ENCODE assay signal across 20 cellular contexts in the genomic region with DNA sequence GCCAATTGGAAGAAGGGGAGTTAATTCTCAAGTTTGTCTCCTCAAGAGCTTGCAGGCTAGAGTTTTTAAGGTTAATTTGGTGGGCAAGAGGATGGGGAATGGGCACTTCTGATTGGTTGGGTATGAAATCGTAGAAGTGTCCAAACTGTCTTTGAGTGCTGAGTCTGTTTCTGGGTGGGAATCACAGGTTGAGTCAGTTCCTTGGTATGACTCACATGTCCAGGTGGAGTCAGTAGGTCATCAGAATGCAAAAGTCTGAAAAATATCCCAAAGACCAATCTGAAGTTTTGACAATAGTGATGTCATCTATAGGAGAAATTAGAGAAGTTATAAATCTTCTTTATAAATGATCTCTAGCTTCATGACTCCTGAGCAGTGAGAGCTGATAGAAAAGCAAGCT.
DNase-seq lines count a peak whose midpoint lies in the region; ATAC-seq, FAIRE-seq and TF ChIP-seq lines count a peak whose summit lies in the region.
"Had no signal": no experiment of that assay in that cellular context is flagged by ENCODE, and none has a peak within 500 bp of the region (broad histone marks: within the 10 kb centered on the region; RNA-seq: fewer than 3 reads in every experiment).

No MANE protein-coding gene starts in this region.

- H3K4me1 ChIP-seq in HepG2 (ENCODE audit: insufficient read depth, low read length) (no peaks in the 10 kb centered on the region), right lobe of liver (no peaks in the 10 kb centered on the region), PC-3 (ENCODE audit: insufficient read depth, low read length) (0 out of 2 replicates have a peak, but pooled peaks cover 6% of the 10 kb centered on the region), endothelial cell of umbilical vein (ENCODE audit: control insufficient read depth, extremely low read depth, insufficient read depth, low read length) (no peaks in the 10 kb centered on the region), hepatocyte (ENCODE audit: insufficient read depth) (no peaks in the 10 kb centered on the region)
- H3K4me1 ChIP-seq: BLaER1 treated with 17β-estradiol and CSF1 and Interleukin-3, amounts not matched to agents 10 nM and 100 nM had no signal

- H3F3A ChIP-seq in PC-3 (ENCODE audit: low read length, unreplicated experiment): no peaks in the 10 kb centered on the region

- CTCF ChIA-PET in HepG2 (lab: Yijun Ruan, JAX; ENCODE audit: low intra/inter-chr PET ratio, low total read pairs) (no interaction called here), PC-3 (lab: Charles Lee) (no interaction called here), endothelial cell of umbilical vein (lab: Charles Lee) (no interaction called here)

- H3K9me2 ChIP-seq in PC-3 (replicated peaks; ENCODE audit: low read length) (no peaks in the 10 kb centered on the region; the same call in 1 of the 2 replicates), hepatocyte (replicated peaks; ENCODE audit: insufficient read depth) (no peaks in the 10 kb centered on the region)

- H3K9me3 ChIP-seq in HepG2 (ENCODE audit: low read length) (no peaks in the 10 kb centered on the region; the same call in 1 of the 2 replicates), right lobe of liver (no peaks in the 10 kb centered on the region), PC-3 (ENCODE audit: low read length) (no peaks in the 10 kb centered on the region), endothelial cell of umbilical vein (replicated peaks; ENCODE audit: control insufficient read depth, insufficient read depth, low read length) (no peaks in the 10 kb centered on the region), hepatocyte (ENCODE audit: low read depth) (no peaks in the 10 kb centered on the region)
- H3K9me3 ChIP-seq: BLaER1 treated with 17β-estradiol and CSF1 and Interleukin-3, amounts not matched to agents 10 nM and 100 nM had no signal

- BruUV-seq in HepG2 (replicated peaks; lab: Mats Ljungman, UMichigan) (no TSS peak), PC-3 (replicated peaks; lab: Mats Ljungman, UMichigan) (no TSS peak), endothelial cell of umbilical vein (replicated peaks; lab: Mats Ljungman, UMichigan) (no TSS peak)

- DNase-seq in HepG2 (ENCODE audit: low spot score): no peak
- DNase-seq in right lobe of liver: no peak
- DNase-seq in PC-3: peak; percentile 40
- no peak for DNase-seq in endothelial cell of umbilical vein (ENCODE audit: low read depth, low spot score)
- no peak for DNase-seq in hepatocyte (ENCODE audit: low spot score)
- no peak for DNase-seq in inferior parietal cortex (ENCODE audit: extremely low spot score)
- DNase-seq in SW 1271 (lab: John Stamatoyannopoulos, UW): no peak
- DNase-seq in anterior cingulate cortex (lab: John Stamatoyannopoulos, UW): no peak
- DNase-seq: 8988T; ACHN; CD4-positive, alpha-beta T cell; DMS153; DMS79 treated with DMSO at 0.1 percent for 48 hours; EL; GOT3; H9 had no signal

- intact Hi-C loops in HepG2 (cut with micrococcal nuclease; ENCODE audit: unreplicated experiment) (no loop called here), right lobe of liver (cut with DNase I) (no loop called here), PC-3 (cut with micrococcal nuclease) (no loop called here), endothelial cell of umbilical vein (cut with micrococcal nuclease) (no loop called here)

- TF ChIP-seq POLR2A in HepG2 (IDR thresholded peaks at IDR 0.05; ENCODE audit: insufficient read depth in 1 of 2, low read depth in 2 of 2, low read length in 2 of 2): no peak
- no peak for TF ChIP-seq POLR2A in right lobe of liver (IDR thresholded peaks at IDR 0.05)
- no peak for TF ChIP-seq POLR2A in endothelial cell of umbilical vein (IDR thresholded peaks at IDR 0.05; ENCODE audit: low read depth, low read length)

- no peak for TF ChIP-seq CTCF in HepG2 (CRISPR knock-in tag; IDR thresholded peaks at IDR 0.05)
- TF ChIP-seq CTCF in right lobe of liver (IDR thresholded peaks at IDR 0.05): no peak
- no peak for TF ChIP-seq CTCF in PC-3 (conservative IDR thresholded peaks at IDR 0.05; ENCODE audit: low read depth, low read length)
- TF ChIP-seq CTCF in endothelial cell of umbilical vein (IDR thresholded peaks at IDR 0.05; ENCODE audit: extremely low read depth in 1 of 2, insufficient read depth in 1 of 2, low read depth in 1 of 2, low read length in 2 of 2): no peak
- no peak for TF ChIP-seq CTCF in hepatocyte (IDR thresholded peaks at IDR 0.05; ENCODE audit: poor library complexity)

- ATAC-seq in HepG2: no peak
- ATAC-seq in right lobe of liver: no peak
- ATAC-seq in PC-3: peak; percentile 72

- H3K27me3 ChIP-seq in HepG2 (ENCODE audit: control insufficient read depth in 1 of 2, insufficient read depth in 2 of 2, low read length in 2 of 2) (no peaks in the 10 kb centered on the region), right lobe of liver (no peaks in the 10 kb centered on the region), PC-3 (ENCODE audit: low read length) (no peaks in the 10 kb centered on the region), endothelial cell of umbilical vein (ENCODE audit: control insufficient read depth in 2 of 2, insufficient read depth in 2 of 2, low read length in 2 of 2) (no peaks in the 10 kb centered on the region), hepatocyte (no peaks in the 10 kb centered on the region)
- H3K27me3 ChIP-seq: BLaER1 treated with 17β-estradiol and CSF1 and Interleukin-3, amounts not matched to agents 10 nM and 100 nM had no signal

- POLR2A ChIA-PET in HepG2 (lab: Yijun Ruan, JAX) (no interaction called here), PC-3 (lab: Charles Lee; ENCODE audit: unreplicated experiment) (no interaction called here), endothelial cell of umbilical vein (lab: Charles Lee) (no interaction called here)

- in situ Hi-C loops in HepG2 (cut with HindIII; ENCODE audit: extremely low pct_ligation_motif_present, low pct_unique_long_range_greater_than_20kb): no loop called here

- dilution Hi-C loops in endothelial cell of umbilical vein (cut with MboI; ENCODE audit: extremely low pct_ligation_motif_present, low sequenced_read_pairs): no loop called here

- WGBS in HepG2 (ENCODE audit: low lambda C conversion rate): 5% methylated on average over 1 of the region's 1 CpG
- WGBS in right lobe of liver (ENCODE audit: insufficient coverage, low coverage, low lambda C conversion rate, missing lambda C conversion rate): 50% methylated on average over 1 of the region's 1 CpG
- 100% methylated on average over 1 of the region's 1 CpG for WGBS in hepatocyte (ENCODE audit: low lambda C conversion rate, missing lambda C conversion rate)

- H4K20me1 ChIP-seq in HepG2 (ENCODE audit: insufficient read depth, low read length) (no peaks in the 10 kb centered on the region), PC-3 (ENCODE audit: low read length) (no peaks in the 10 kb centered on the region), endothelial cell of umbilical vein (replicated peaks; ENCODE audit: control insufficient read depth, extremely low read depth, insufficient read depth, low read length) (no peaks in the 10 kb centered on the region), hepatocyte (ENCODE audit: insufficient read depth, poor library complexity, severe bottlenecking) (no peaks in the 10 kb centered on the region)
- H4K20me1 ChIP-seq: BLaER1 treated with 17β-estradiol and CSF1 and Interleukin-3, amounts not matched to agents 10 nM and 100 nM had no signal

- H2AFZ ChIP-seq in HepG2 (ENCODE audit: low read length) (no peak overlapping the region), PC-3 (ENCODE audit: low read length) (no peak overlapping the region), endothelial cell of umbilical vein (ENCODE audit: low read depth, low read length) (no peak overlapping the region), hepatocyte (no peak overlapping the region)

- no peak for TF ChIP-seq EP300 in HepG2 (IDR thresholded peaks at IDR 0.05; ENCODE audit: low read depth in 2 of 2, low read length in 2 of 2)
- no peak for TF ChIP-seq EP300 in HepG2 (CRISPR knock-in tag; IDR thresholded peaks at IDR 0.05; ENCODE audit: borderline replicate concordance)

- no peaks in the 10 kb centered on the region for H3K9me1 ChIP-seq in endothelial cell of umbilical vein (replicated peaks; ENCODE audit: control insufficient read depth, extremely low read depth, insufficient read depth, low read length)

- H3K79me2 ChIP-seq in HepG2 (ENCODE audit: insufficient read depth, low read length) (no peaks in the 10 kb centered on the region), PC-3 (ENCODE audit: low read length) (no peaks in the 10 kb centered on the region), endothelial cell of umbilical vein (ENCODE audit: control insufficient read depth, insufficient read depth, low read length) (no peaks in the 10 kb centered on the region), hepatocyte (no peaks in the 10 kb centered on the region)

- H3K9ac ChIP-seq in HepG2 (ENCODE audit: insufficient read depth, low read depth, low read length): no peak overlapping the region
- H3K9ac ChIP-seq in PC-3 (ENCODE audit: low read length): no peak overlapping the region
- no peak overlapping the region for H3K9ac ChIP-seq in endothelial cell of umbilical vein (replicated peaks; ENCODE audit: extremely low read depth, insufficient read depth, low read length)
- H3K9ac ChIP-seq: BLaER1 treated with 17β-estradiol and CSF1 and Interleukin-3, amounts not matched to agents 10 nM and 100 nM had no signal

- H3K27ac ChIP-seq in HepG2 (ENCODE audit: extremely low read length, insufficient read depth, low read length) (no peak overlapping the region), right lobe of liver (no peak overlapping the region), PC-3 (ENCODE audit: low read length) (no peak overlapping the region), endothelial cell of umbilical vein (ENCODE audit: insufficient read depth, low read depth, low read length) (no peak overlapping the region), hepatocyte (no peak overlapping the region)
- H3K27ac ChIP-seq: BLaER1 treated with 17β-estradiol and CSF1 and Interleukin-3, amounts not matched to agents 10 nM and 100 nM had no signal

- H3K36me3 ChIP-seq in HepG2 (replicated peaks in 1 of 2; ENCODE audit: control insufficient read depth in 1 of 2, insufficient read depth in 2 of 2, low read length in 2 of 2) (no peaks in the 10 kb centered on the region), right lobe of liver (no peaks in the 10 kb centered on the region), PC-3 (ENCODE audit: low read depth, low read length) (no peaks in the 10 kb centered on the region), endothelial cell of umbilical vein (ENCODE audit: control insufficient read depth in 2 of 2, extremely low read depth in 1 of 2, insufficient read depth in 2 of 2, low read length in 2 of 2) (no peaks in the 10 kb centered on the region), hepatocyte (replicated peaks; ENCODE audit: insufficient read depth, low read depth) (no peaks in the 10 kb centered on the region)
- H3K36me3 ChIP-seq: BLaER1 treated with 17β-estradiol and CSF1 and Interleukin-3, amounts not matched to agents 10 nM and 100 nM had no signal

- FAIRE-seq in HepG2 (lab: Jason Lieb, UNC): no peak
- FAIRE-seq in endothelial cell of umbilical vein (lab: Jason Lieb, UNC): no peak
- FAIRE-seq: D721Med, G401.6, GM12892 had no signal

- no peak overlapping the region for H3K4me3 ChIP-seq in HepG2 (replicated peaks in 1 of 3; ENCODE audit: insufficient read depth in 1 of 3, low read depth in 2 of 3, low read length in 3 of 3)
- H3K4me3 ChIP-seq in right lobe of liver: no peak overlapping the region
- no peak overlapping the region for H3K4me3 ChIP-seq in PC-3 (ENCODE audit: low read length)
- no peak overlapping the region for H3K4me3 ChIP-seq in endothelial cell of umbilical vein (replicated peaks in 1 of 3; ENCODE audit: insufficient read depth in 1 of 3, low read depth in 1 of 3, low read length in 3 of 3)
- H3K4me3 ChIP-seq in hepatocyte: no peak overlapping the region
- H3K4me3 ChIP-seq: BLaER1 treated with 17β-estradiol and CSF1 and Interleukin-3, amounts not matched to agents 10 nM and 100 nM had no signal

- TF ChIP-seq RAD21 in HepG2 (CRISPR knock-in tag; IDR thresholded peaks at IDR 0.05): no peak

- H3K4me2 ChIP-seq in HepG2 (ENCODE audit: low read depth, low read length) (no peak overlapping the region), PC-3 (ENCODE audit: low read length) (no peak overlapping the region), endothelial cell of umbilical vein (ENCODE audit: insufficient read depth, low read length) (no peak overlapping the region), hepatocyte (no peak overlapping the region)
- H3K4me2 ChIP-seq: BLaER1 treated with 17β-estradiol and CSF1 and Interleukin-3, amounts not matched to agents 10 nM and 100 nM had no signal
